In the genomic region with DNA sequence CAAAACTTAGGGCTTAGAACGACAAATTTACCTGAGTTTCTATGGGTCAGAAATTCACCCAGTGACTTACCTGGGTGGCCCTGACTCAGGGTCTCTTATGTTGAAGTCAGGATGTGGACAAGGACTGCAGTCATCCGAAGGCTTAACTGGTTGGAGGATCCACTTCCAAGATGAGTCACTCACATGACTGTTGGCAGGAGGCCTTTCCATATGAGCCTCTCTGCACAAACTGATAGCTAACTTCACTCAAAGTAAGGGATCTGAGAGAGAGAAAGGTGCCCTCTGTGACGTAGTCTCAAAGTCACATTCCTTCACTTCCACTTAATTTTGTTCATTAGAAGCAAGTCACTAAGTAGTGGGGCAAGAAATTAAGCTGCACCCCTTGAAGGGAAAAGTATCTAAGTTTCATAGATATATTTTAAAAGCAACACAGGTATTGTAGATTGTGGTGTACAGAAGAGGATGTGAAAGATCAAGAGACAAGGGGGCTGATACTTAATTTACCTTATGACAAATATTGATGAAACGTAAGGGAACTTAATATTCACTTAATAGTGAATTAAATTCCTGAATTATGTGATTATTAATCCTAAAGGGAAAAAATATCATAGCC, we compare ENCODE assay signal across 1 cellular context.
TF ChIP-seq lines count a peak whose summit lies in the region.

No MANE protein-coding gene starts in this region.

TF ChIP-seq in HCT116, 20 proteins besides CTCF, POLR2A, EP300 and RAD21 (continued from another document):
- TF ChIP-seq FOSL1 (IDR thresholded peaks at IDR 0.05; ENCODE audit: low read depth): peak; percentile 55
- 0 out of 2 replicates have a peak, but pooled peaks have one; percentile 28 for TF ChIP-seq SP1 (IDR thresholded peaks at IDR 0.05; ENCODE audit: low read depth)
- no peak for TF ChIP-seq YY1 (IDR thresholded peaks at IDR 0.05; ENCODE audit: extremely low read depth, insufficient replicate concordance, low read depth, low read length)
- TF ChIP-seq EZH2 (IDR thresholded peaks at IDR 0.05): no peak
- no peak for TF ChIP-seq EGR1 (IDR thresholded peaks at IDR 0.05; ENCODE audit: low read depth)
- TF ChIP-seq, protein P1, sequence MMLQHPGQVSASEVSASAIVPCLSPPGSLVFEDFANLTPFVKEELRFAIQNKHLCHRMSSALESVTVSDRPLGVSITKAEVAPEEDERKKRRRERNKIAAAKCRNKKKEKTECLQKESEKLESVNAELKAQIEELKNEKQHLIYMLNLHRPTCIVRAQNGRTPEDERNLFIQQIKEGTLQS (IDR thresholded peaks at IDR 0.05): no peak
- TF ChIP-seq SIN3A (IDR thresholded peaks at IDR 0.05; ENCODE audit: low read depth): no peak
- TF ChIP-seq CBX3 (IDR thresholded peaks at IDR 0.05; ENCODE audit: low read depth): no peak
